In the genomic region with DNA sequence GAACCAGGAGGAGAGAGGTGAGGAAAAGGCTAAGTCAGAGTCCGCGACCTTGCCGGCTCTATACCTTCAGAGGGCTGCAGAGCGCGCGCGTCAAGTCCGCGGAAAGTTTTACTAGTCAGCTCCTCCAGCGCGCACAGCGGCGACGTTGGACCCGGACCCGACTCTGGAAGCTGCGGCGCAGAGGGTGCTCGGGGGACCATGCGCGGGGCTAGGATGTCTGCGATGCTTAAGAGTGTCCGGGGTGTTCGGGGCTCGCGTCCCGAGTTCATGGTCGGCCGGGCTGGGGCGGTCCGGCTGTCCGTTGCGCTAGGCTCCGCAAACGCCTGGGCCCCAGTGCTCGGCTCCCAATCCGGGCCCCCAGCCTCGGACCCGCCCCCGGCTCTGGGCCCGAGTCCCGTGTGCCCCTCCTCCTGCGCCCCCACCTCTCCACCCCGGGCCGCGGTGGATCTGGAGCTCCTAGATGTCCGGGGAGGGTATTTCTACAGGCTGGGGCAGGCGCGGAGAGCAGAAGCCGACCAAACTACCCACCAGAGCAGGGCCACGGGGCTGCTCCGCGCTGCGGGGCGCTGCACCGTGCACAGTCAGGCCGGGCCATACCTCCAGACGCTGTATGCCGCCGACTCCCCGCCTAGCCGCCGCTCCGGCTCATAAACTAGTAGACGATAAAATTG, we compare ENCODE assay signal across 9 cellular contexts. TPM values are rescaled to one million over a fixed set of nuclear protein-coding genes. Genes with fewer than 3 reads are reported as not detected.
DNase-seq lines count a peak whose midpoint lies in the region; ATAC-seq and TF ChIP-seq lines count a peak whose summit lies in the region.
"Had no signal": no experiment of that assay in that cellular context is flagged by ENCODE, and none has a peak within 500 bp of the region (broad histone marks: within the 10 kb centered on the region; RNA-seq: fewer than 3 reads in every experiment).

A gene with protein sequence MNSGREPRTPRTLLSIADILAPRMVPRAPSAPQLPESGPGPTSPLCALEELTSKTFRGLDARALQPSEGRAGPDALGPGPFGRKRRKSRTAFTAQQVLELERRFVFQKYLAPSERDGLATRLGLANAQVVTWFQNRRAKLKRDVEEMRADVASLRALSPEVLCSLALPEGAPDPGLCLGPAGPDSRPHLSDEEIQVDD (minus strand): TSS at position 335 of the 671 bp plus-strand sequence. CDS start 66 bp downstream, at position 269.

- H3K4me1 Mint-ChIP-seq in stimulated activated naive CD8-positive, alpha-beta T cell treated with anti-CD3 and anti-CD28 coated beads, Interleukin-15, amount 100 ng/mL, for 72 hours, result peaks cover 56% of the 10 kb centered on the region

- intact Hi-C loops in ascending aorta (cut with DNase I), result no loop called here

- peak within 1 kb of the TSS; percentile 88 to 89 for H3K4me3 Mint-ChIP-seq in stimulated activated naive CD8-positive, alpha-beta T cell treated with anti-CD3 and anti-CD28 coated beads, Interleukin-15, amount 100 ng/mL, for 72 hours

- no peaks in the 10 kb centered on the region for H3K9me3 Mint-ChIP-seq in stimulated activated naive CD8-positive, alpha-beta T cell treated with anti-CD3 and anti-CD28 coated beads, Interleukin-15, amount 100 ng/mL, for 72 hours

- peaks cover 71% of the 10 kb centered on the region for H3K27me3 Mint-ChIP-seq in stimulated activated naive CD8-positive, alpha-beta T cell treated with anti-CD3 and anti-CD28 coated beads, Interleukin-15, amount 100 ng/mL, for 72 hours

- peak within 1 kb of the TSS; percentile 59 to 66 for H3K27ac Mint-ChIP-seq in stimulated activated naive CD8-positive, alpha-beta T cell treated with anti-CD3 and anti-CD28 coated beads, Interleukin-15, amount 100 ng/mL, for 72 hours

- H3K27me3 ChIP-seq in ascending aorta, result peaks cover 5% of the 10 kb centered on the region

- no peak within 1 kb of the TSS for H3K27ac ChIP-seq in ascending aorta
- H3K27ac ChIP-seq: epithelial cell of prostate had no signal

- no peaks in the 10 kb centered on the region for H3K36me3 ChIP-seq in ascending aorta

- no peaks in the 10 kb centered on the region for H3K9me3 ChIP-seq in ascending aorta

- TF ChIP-seq CTCF in ascending aorta (IDR thresholded peaks at IDR 0.05), result no peak

- H3K4me3 ChIP-seq in ascending aorta, result peak within 1 kb of the TSS; percentile 12 to 51

- DNase-seq in KG1 (lab: John Stamatoyannopoulos, UW) (peak; percentile 24), ascending aorta (ENCODE audit: low spot score in 2 of 2) (no peak), left kidney (ENCODE audit: low read depth, low spot score) (peak; percentile 92), DMS53 treated with DMSO at 0.1 percent for 48 hours (lab: John Stamatoyannopoulos, UW; ENCODE audit: unreplicated experiment) (no peak), C1 segment of cervical spinal cord (lab: John Stamatoyannopoulos, UW) (no peak), GF-D8 (lab: John Stamatoyannopoulos, UW) (no peak)
- DNase-seq in stimulated activated naive CD8-positive, alpha-beta T cell treated with anti-CD3 and anti-CD28 coated beads, Interleukin-15, amount 100 ng/mL, for 72 hours, result peak in 1 of 2 donors; percentile 37
- DNase-seq: KBM-7 had no signal

- H3K4me1 ChIP-seq in ascending aorta, result peaks cover 3 to 13% of the 10 kb centered on the region in 2 donors

- peak; percentile 42 for ATAC-seq in stimulated activated naive CD8-positive, alpha-beta T cell treated with anti-CD3 and anti-CD28 coated beads, Interleukin-15, amount 100 ng/mL, for 72 hours

RNA-seq across cellular contexts. Expression of the gene that starts here (rescaled TPM):
- total RNA-seq in ascending aorta, result 3.0 TPM

Comparison
In these comparisons a context has a peak if more than half of its experiments do, and no peak if none do; other contexts are left out.
1. DNase-seq: peak in KG1 (single experiment) and left kidney (single experiment); none in ascending aorta (0 of 2), DMS53 treated with DMSO at 0.1 percent for 48 hours (single experiment), C1 segment of cervical spinal cord (0 of 14) and GF-D8 (single experiment).